16 cellular contexts compared by ENCODE assay signal in the genomic region with DNA sequence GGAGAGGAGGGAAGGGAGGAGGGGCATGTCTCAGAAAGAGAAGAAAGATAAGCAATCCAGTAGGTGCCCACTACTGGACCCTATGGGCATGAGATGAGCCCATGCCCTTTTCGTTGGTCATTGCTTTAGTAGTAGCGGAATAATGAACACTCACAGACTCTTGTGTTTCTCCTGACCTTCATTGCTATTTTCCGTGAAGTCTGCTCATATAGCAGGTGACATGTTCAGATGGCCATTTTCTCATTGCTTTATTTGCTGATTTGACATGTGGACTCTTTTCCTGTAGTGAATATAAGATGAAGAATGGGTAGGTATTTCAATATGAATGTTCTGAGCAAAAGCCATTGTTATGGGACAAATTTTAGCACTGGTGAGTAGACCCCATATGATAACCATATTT. TPM values are rescaled to one million over a fixed set of nuclear protein-coding genes. Genes with fewer than 3 reads are reported as not detected.
DNase-seq lines count a peak whose midpoint lies in the region; ATAC-seq and TF ChIP-seq lines count a peak whose summit lies in the region.
"Had no signal": no experiment of that assay in that cellular context is flagged by ENCODE, and none has a peak within 500 bp of the region (broad histone marks: within the 10 kb centered on the region; RNA-seq: fewer than 3 reads in every experiment).

No MANE protein-coding gene starts in this region.

- H3K18ac ChIP-seq in IMR-90 (ENCODE audit: low read depth, low read length) = no peak overlapping the region

- H3K9me1 ChIP-seq in IMR-90 (ENCODE audit: insufficient read depth, low read length) = no peaks in the 10 kb centered on the region; the same call in 1 of the 2 replicates

- dilution Hi-C loops in IMR-90 (cut with HindIII; ENCODE audit: low sequenced_read_pairs, unreplicated experiment) = no loop called here

- no TSS peak for BruUV-seq in IMR-90 (replicated peaks; lab: Mats Ljungman, UMichigan)

- WGBS in IMR-90 (ENCODE audit: extremely low coverage in 2 of 2, insufficient read length in 1 of 2), 2 experiments = 90% methylated on average over 2 of the region's 3 CpGs; no CpG with 5 or more reads in 1 of the 2 experiments
- 39 to 40% methylated on average over 3 of the region's 3 CpGs for WGBS in body of pancreas, 2 donors

- H3K9ac ChIP-seq in IMR-90 (ENCODE audit: low read depth, low read length) = no peak overlapping the region
- H3K9ac ChIP-seq: GM23248 had no signal

- ATAC-seq in IMR-90 (ENCODE audit: low read depth) = no peak
- peak; percentile 33 for ATAC-seq in body of pancreas
- ATAC-seq in naive B cell (ENCODE audit: low read depth in 2 of 2) = no peak
- ATAC-seq in HG02973 (IDR thresholded peaks at IDR 0.05; ENCODE audit: unreplicated experiment) = no peak
- no peak for ATAC-seq in GM21360 (IDR thresholded peaks at IDR 0.05; ENCODE audit: unreplicated experiment)
- ATAC-seq: A549 had no signal

- CTCF ChIA-PET in IMR-90 (lab: Yijun Ruan, JAX) = no interaction called here

- H2AK5ac ChIP-seq in IMR-90 (ENCODE audit: low read depth, low read length) = no peak overlapping the region

- H4K20me1 ChIP-seq in IMR-90 (ENCODE audit: insufficient read depth, low read length) = peaks cover 6% of the 10 kb centered on the region; the same call in 1 of the 2 replicates

- H2BK20ac ChIP-seq in IMR-90 (ENCODE audit: low read depth, low read length) = no peak overlapping the region

- H2AFZ ChIP-seq in IMR-90 (replicated peaks; ENCODE audit: low read length, poor library complexity) = no peak overlapping the region
- H2AFZ ChIP-seq: GM23248 had no signal

- H3K27me3 Mint-ChIP-seq in naive B cell = no peaks in the 10 kb centered on the region
- H3K27me3 Mint-ChIP-seq: IgD-negative memory B cell had no signal

- no peak overlapping the region for H3K23ac ChIP-seq in IMR-90 (ENCODE audit: low read depth, low read length)

- peaks cover 47 to 82% of the 10 kb centered on the region in 2 experiments for H3K79me1 ChIP-seq in IMR-90 (ENCODE audit: low read depth in 1 of 2, low read length in 2 of 2)

- H3K4me1 Mint-ChIP-seq in naive B cell = peaks cover 49 to 65% (median 53%) of the 10 kb centered on the region in 3 donors

- no peak overlapping the region for H2BK15ac ChIP-seq in IMR-90 (ENCODE audit: low read depth, low read length)

- H3K9me3 Mint-ChIP-seq in naive B cell = no peaks in the 10 kb centered on the region
- H3K9me3 Mint-ChIP-seq: CD8-positive, alpha-beta memory T cell; H9; IgD-negative memory B cell had no signal

- H3K4me3 Mint-ChIP-seq in naive B cell = peak overlapping the region in 1 of 8 donors; percentile 6
- H3K4me3 Mint-ChIP-seq: CD8-positive, alpha-beta memory T cell; H9 had no signal

- H3K4me1 ChIP-seq in IMR-90 (ENCODE audit: control insufficient read depth, insufficient read depth, low read length) = peaks cover 6% of the 10 kb centered on the region
- peaks cover 75% of the 10 kb centered on the region for H3K4me1 ChIP-seq in body of pancreas

- intact Hi-C loops in IMR-90 (cut with micrococcal nuclease) (no loop called here), body of pancreas (cut with DNase I) (loop anchor here (10.0 kb wide), 1 partner anchor 124 kb away; no protein-coding TSS in a partner anchor)

- TF ChIP-seq RAD21 in IMR-90 (IDR thresholded peaks at IDR 0.05; ENCODE audit: low read length) = no peak

- H2BK5ac ChIP-seq in IMR-90 (ENCODE audit: low read depth, low read length, poor library complexity, severe bottlenecking) = no peak overlapping the region

- peak overlapping the region in 4 of 6 donors; percentile 58 to 81 (median 70) for H3K27ac Mint-ChIP-seq in naive B cell

- no peak overlapping the region for H2AK9ac ChIP-seq in IMR-90 (replicated peaks; ENCODE audit: low read depth, low read length, poor library complexity)

- no peak overlapping the region for H3K4me2 ChIP-seq in IMR-90 (ENCODE audit: low read depth, low read length)
- H3K4me2 ChIP-seq: A549 had no signal

- H3K27ac ChIP-seq in IMR-90 (ENCODE audit: insufficient read depth, low read length) = no peak overlapping the region
- peak overlapping the region; percentile 22 to 64 (median 36) for H3K27ac ChIP-seq in body of pancreas
- H3K27ac ChIP-seq: A549, GM23248, HL-60 had no signal

- TF ChIP-seq CTCF in IMR-90 (conservative IDR thresholded peaks at IDR 0.05; ENCODE audit: low read depth, low read length) (no peak), body of pancreas (IDR thresholded peaks at IDR 0.05) (no peak)

- H4K5ac ChIP-seq in IMR-90 (ENCODE audit: low read depth, low read length) = peak overlapping the region; percentile 30; the same call in 1 of the 2 replicates

- H3K9me3 ChIP-seq in IMR-90 (ENCODE audit: control insufficient read depth, insufficient read depth, low read length) (no peaks in the 10 kb centered on the region), body of pancreas (no peaks in the 10 kb centered on the region)
- H3K9me3 ChIP-seq: A549, Caco-2 had no signal

- no peak overlapping the region for H2BK120ac ChIP-seq in IMR-90 (ENCODE audit: low read depth, low read length)

- no peak overlapping the region for H4K8ac ChIP-seq in IMR-90 (ENCODE audit: low read depth in 2 of 2, low read length in 2 of 2)

- H4K91ac ChIP-seq in IMR-90 (ENCODE audit: insufficient read depth, low read depth, low read length) = no peak overlapping the region

- peaks cover 0 to 8% of the 10 kb centered on the region in 2 donors for H3K36me3 Mint-ChIP-seq in naive B cell

- H3K4ac ChIP-seq in IMR-90 (ENCODE audit: low read depth, low read length) = no peak overlapping the region

- H3K27me3 ChIP-seq in IMR-90 (ENCODE audit: control insufficient read depth, insufficient read depth, low read length) (no peaks in the 10 kb centered on the region), body of pancreas (no peaks in the 10 kb centered on the region)

- no peak overlapping the region for H3K4me3 ChIP-seq in IMR-90 (ENCODE audit: insufficient read depth, low read depth, low read length)
- no peak overlapping the region for H3K4me3 ChIP-seq in body of pancreas
- H3K4me3 ChIP-seq: A549, GM23248 had no signal

- DNase-seq in IMR-90 (no peak), body of pancreas (no peak), naive B cell (no peak), NCI-H1930 (lab: John Stamatoyannopoulos, UW) (no peak)
- DNase-seq: Caco-2; CD8-positive, alpha-beta memory T cell; DND-41; GDM1; GM23248; H9; KG1 had no signal

- in situ Hi-C loops in IMR-90 (cut with MboI; ENCODE audit: low sequenced_read_pairs) = no loop called here

- H3K36me3 ChIP-seq in IMR-90 (ENCODE audit: control insufficient read depth, insufficient read depth, low read length) (no peaks in the 10 kb centered on the region), body of pancreas (replicated peaks in 1 of 2; ENCODE audit: insufficient read depth in 1 of 2, low read depth in 2 of 2) (no peaks in the 10 kb centered on the region)

- H3K14ac ChIP-seq in IMR-90 (replicated peaks; ENCODE audit: low read depth, low read length) = no peak overlapping the region

- POLR2A ChIA-PET in IMR-90 (lab: Charles Lee; ENCODE audit: unreplicated experiment) = no interaction called here

- no peak overlapping the region for H3K56ac ChIP-seq in IMR-90 (ENCODE audit: extremely low read depth, insufficient read depth, low read length)

- TF ChIP-seq POLR2A in IMR-90 (IDR thresholded peaks at IDR 0.05; ENCODE audit: low read depth, low read length) (no peak), body of pancreas (IDR thresholded peaks at IDR 0.05) (no peak)

TF ChIP-seq in IMR-90, 13 proteins besides CTCF, POLR2A, EP300 and RAD21:
- TF ChIP-seq FOS (IDR thresholded peaks at IDR 0.05; ENCODE audit: low read depth, low read length) = no peak
- no peak for TF ChIP-seq RFX5 (IDR thresholded peaks at IDR 0.05; ENCODE audit: low read depth, low read length)
- no peak for TF ChIP-seq CEBPB (IDR thresholded peaks at IDR 0.05; ENCODE audit: low read depth, low read length)
- TF ChIP-seq ELK1 (IDR thresholded peaks at IDR 0.05; ENCODE audit: borderline replicate concordance, low read depth, low read length) = no peak
- TF ChIP-seq MXI1 (IDR thresholded peaks at IDR 0.05; ENCODE audit: borderline replicate concordance, low read depth, low read length) = no peak
- no peak for TF ChIP-seq CHD1 (IDR thresholded peaks at IDR 0.05; ENCODE audit: low read depth, low read length)
- TF ChIP-seq, protein P1, sequence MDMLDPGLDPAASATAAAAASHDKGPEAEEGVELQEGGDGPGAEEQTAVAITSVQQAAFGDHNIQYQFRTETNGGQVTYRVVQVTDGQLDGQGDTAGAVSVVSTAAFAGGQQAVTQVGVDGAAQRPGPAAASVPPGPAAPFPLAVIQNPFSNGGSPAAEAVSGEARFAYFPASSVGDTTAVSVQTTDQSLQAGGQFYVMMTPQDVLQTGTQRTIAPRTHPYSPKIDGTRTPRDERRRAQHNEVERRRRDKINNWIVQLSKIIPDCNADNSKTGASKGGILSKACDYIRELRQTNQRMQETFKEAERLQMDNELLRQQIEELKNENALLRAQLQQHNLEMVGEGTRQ (IDR thresholded peaks at IDR 0.05; ENCODE audit: low read depth, low read length) = no peak
- TF ChIP-seq MAFK (IDR thresholded peaks at IDR 0.05; ENCODE audit: low read depth, low read length) = no peak
- TF ChIP-seq NFE2L2 (IDR thresholded peaks at IDR 0.05; ENCODE audit: low read depth, low read length) = no peak
- no peak for TF ChIP-seq SMC3 (IDR thresholded peaks at IDR 0.05; ENCODE audit: low read depth, low read length)
- TF ChIP-seq MAZ (IDR thresholded peaks at IDR 0.05; ENCODE audit: borderline replicate concordance, low read depth, low read length) = no peak
- TF ChIP-seq RCOR1 (IDR thresholded peaks at IDR 0.05; ENCODE audit: insufficient replicate concordance, low read length) = no peak
- no peak for TF ChIP-seq BHLHE40 (IDR thresholded peaks at IDR 0.05; ENCODE audit: low read depth, low read length)

RNA-seq across cellular contexts. Expression of gene WDFY2, which starts 16.4 kb away (rescaled TPM):
- total RNA-seq in IMR-90 (2012; rRNA removed) (4.3 and 6.7 TPM in 2 replicates), body of pancreas (10 to 100 TPM; 25.7 to 31.9 TPM)
- polyA plus RNA-seq in IMR-90 (2012; rRNA removed) (4.3 and 5.4 TPM in 2 replicates), naive B cell (ENCODE audit: low read depth in 6 of 6) (10 to 100 TPM in 1 of 6 donors, 1 to 10 TPM in 5; 7.6 to 13.6 (median 8.0) TPM)
- polyA plus RNA-seq in IMR-90 (2012; cell fraction: cytosol; rRNA removed) = 1.5 and 1.8 TPM in 2 replicates
- 10.1 and 27.3 TPM in 2 replicates for polyA plus RNA-seq in IMR-90 (2012; cell fraction: nucleus; rRNA removed; ENCODE audit: low replicate concordance)
